Comparison of ENCODE assay signal across 11 cellular contexts in genomic region chr1:184971522-184972265, GRCh38. TPM values are rescaled to one million over a fixed set of nuclear protein-coding genes. Genes with fewer than 3 reads are reported as not detected.
DNase-seq lines count a peak whose midpoint lies in the region; TF ChIP-seq lines count a peak whose summit lies in the region.
"Had no signal": no experiment of that assay in that cellular context is flagged by ENCODE, and none has a peak within 500 bp of the region (broad histone marks: within the 10 kb centered on the region; RNA-seq: fewer than 3 reads in every experiment).

No MANE protein-coding gene starts in this region.

- H3K9me3 ChIP-seq in fibroblast of lung (ENCODE audit: control insufficient read depth, insufficient read depth, low read depth, low read length) (no peaks in the 10 kb centered on the region), skeletal muscle tissue (ENCODE audit: control insufficient read depth in 3 of 3, low read length in 3 of 3) (no peaks in the 10 kb centered on the region), Peyer's patch (no peaks in the 10 kb centered on the region)

- no peak for DNase-seq in GM12865 (ENCODE audit: low read depth)
- DNase-seq in RWPE1 (ENCODE audit: low spot score): no peak
- no peak for DNase-seq in fibroblast of lung (ENCODE audit: low read depth in 2 of 2)
- DNase-seq in Peyer's patch: no peak
- DNase-seq in hippocampal formation (lab: John Stamatoyannopoulos, UW): no peak
- no peak for DNase-seq in NCI-H1694 (lab: John Stamatoyannopoulos, UW)
- DNase-seq in dorsolateral prefrontal cortex: no peak
- DNase-seq: DMS53, NCI-H1105 had no signal

- H3K9ac ChIP-seq in fibroblast of lung (ENCODE audit: insufficient read depth, low read length) (no peak overlapping the region), skeletal muscle tissue (ENCODE audit: low read depth in 1 of 3, low read length in 3 of 3) (peak overlapping the region in 1 of 3 donors; percentile 82)

- H3K36me3 ChIP-seq in fibroblast of lung (ENCODE audit: control insufficient read depth, insufficient read depth, low read length) (no peaks in the 10 kb centered on the region), skeletal muscle tissue (ENCODE audit: control insufficient read depth in 3 of 3, insufficient read depth in 3 of 3, low read length in 3 of 3) (no peaks in the 10 kb centered on the region), Peyer's patch (no peaks in the 10 kb centered on the region)
- H3K36me3 ChIP-seq: cardiac muscle cell had no signal

- no peak for TF ChIP-seq CTCF in GM12865 (IDR thresholded peaks at IDR 0.05; ENCODE audit: insufficient read depth, low read depth, low read length, missing control alignments)
- no peak for TF ChIP-seq CTCF in RWPE1 (conservative IDR thresholded peaks at IDR 0.05; ENCODE audit: low read depth)
- TF ChIP-seq CTCF in fibroblast of lung (conservative IDR thresholded peaks at IDR 0.05 in 1 of 2, IDR thresholded peaks at IDR 0.05 in 1 of 2; ENCODE audit: low read depth in 1 of 2, low read length in 2 of 2): no peak
- no peak for TF ChIP-seq CTCF in Peyer's patch (IDR thresholded peaks at IDR 0.05)
- no peak for TF ChIP-seq CTCF in dorsolateral prefrontal cortex (IDR thresholded peaks at IDR 0.05 in 54 of 56, conservative IDR thresholded peaks at IDR 0.05 in 2 of 56; ENCODE audit: low read depth in 1 of 56, partially characterized antibody in 56 of 56)

- H3K4me3 ChIP-seq in GM12865 (ENCODE audit: low read depth, low read length) (peak overlapping the region; percentile 72), fibroblast of lung (replicated peaks in 1 of 4; ENCODE audit: control extremely low read depth in 1 of 4, insufficient read depth in 1 of 4, low read depth in 3 of 4, low read length in 4 of 4) (peak overlapping the region in 3 of 4 experiments; percentile 66 to 93 (median 69)), skeletal muscle tissue (ENCODE audit: low read length in 3 of 3) (peak overlapping the region in 2 of 3 donors; percentile 78 to 88), Peyer's patch (no peak overlapping the region), dorsolateral prefrontal cortex (peak overlapping the region in 4 of 59 donors; percentile 5 to 74 (median 68))
- H3K4me3 ChIP-seq: cardiac muscle cell had no signal

- H2AFZ ChIP-seq in fibroblast of lung (ENCODE audit: low read length): no peak overlapping the region

- POLR2A ChIA-PET in RWPE1 (lab: Yijun Ruan, JAX; ENCODE audit: low non-redundant PET): interaction anchor here (0.7 kb wide), 1 partner anchor 164 kb away, joined by 3 read pairs; no protein-coding TSS in a partner anchor

- peak overlapping the region; percentile 25 for H3K4me2 ChIP-seq in fibroblast of lung (ENCODE audit: extremely low read depth, insufficient read depth, low read length)

- intact Hi-C loops in dorsolateral prefrontal cortex (cut with DNase I): loop anchor here in 1 of 2 donors (2.0 kb wide), 1 partner anchor 167 kb away; no protein-coding TSS in a partner anchor

- H3K27ac ChIP-seq in RWPE1: peak overlapping the region; percentile 69
- peak overlapping the region; percentile 39 for H3K27ac ChIP-seq in fibroblast of lung (ENCODE audit: insufficient read depth, low read length)
- peak overlapping the region; percentile 82 for H3K27ac ChIP-seq in skeletal muscle tissue (ENCODE audit: low read depth, low read length)
- H3K27ac ChIP-seq in Peyer's patch: peak overlapping the region in 1 of 4 donors; percentile 77
- H3K27ac ChIP-seq in dorsolateral prefrontal cortex: no peak overlapping the region
- H3K27ac ChIP-seq: cardiac muscle cell had no signal

- no peak for TF ChIP-seq POLR2A in Peyer's patch (IDR thresholded peaks at IDR 0.05)

- CTCF ChIA-PET in RWPE1 (lab: Yijun Ruan, JAX): interaction anchor here (0.7 to 1.3 kb wide), 3 partner anchors 11 to 199 kb away, joined by 3 to 4 read pairs (median 3); no protein-coding TSS in a partner anchor

- peaks cover 10% of the 10 kb centered on the region for H3K4me1 ChIP-seq in fibroblast of lung (ENCODE audit: control insufficient read depth, extremely low read depth, insufficient read depth, low read length)
- H3K4me1 ChIP-seq in skeletal muscle tissue (ENCODE audit: control insufficient read depth in 3 of 3, insufficient read depth in 3 of 3, low read length in 3 of 3): peaks cover 0 to 18% (median 12%) of the 10 kb centered on the region in 3 donors
- peaks cover 0 to 10% (median 2%) of the 10 kb centered on the region in 4 donors for H3K4me1 ChIP-seq in Peyer's patch

- H3K79me2 ChIP-seq in fibroblast of lung (ENCODE audit: control insufficient read depth, insufficient read depth, low read length): peaks cover 9% of the 10 kb centered on the region

- H4K20me1 ChIP-seq in fibroblast of lung (ENCODE audit: control insufficient read depth, extremely low read depth, insufficient read depth, low read length): no peaks in the 10 kb centered on the region

- H3K27me3 ChIP-seq in fibroblast of lung (ENCODE audit: control insufficient read depth, insufficient read depth, low read length) (no peaks in the 10 kb centered on the region), skeletal muscle tissue (ENCODE audit: control insufficient read depth in 3 of 3, insufficient read depth in 3 of 3, low read length in 3 of 3) (peaks cover 0 to 3% (median 0%) of the 10 kb centered on the region in 3 donors), Peyer's patch (no peaks in the 10 kb centered on the region), dorsolateral prefrontal cortex (peaks cover 0 to 41% (median 22%) of the 10 kb centered on the region in 45 donors)

RNA-seq across cellular contexts. Expression of gene NIBAN1, which starts 2.6 kb away (rescaled TPM):
- 91.7 and 122 TPM in 2 replicates for total RNA-seq in fibroblast of lung
- polyA plus RNA-seq in fibroblast of lung: 11.9 and 31.3 TPM in 2 replicates
- 14.8 and 31.6 TPM in 2 replicates for polyA plus RNA-seq in fibroblast of lung (2012)
- 10.6 and 30.2 TPM in 2 replicates for polyA minus RNA-seq in fibroblast of lung (ENCODE audit: low replicate concordance)
- total RNA-seq in skeletal muscle tissue: 68.4 TPM
- 10 to 100 TPM in 2 of 4 donors, 1 to 10 TPM in 2; 7.7 to 32.2 (median 9.5) TPM for total RNA-seq in Peyer's patch
- 10 to 100 TPM in 6 of 120 experiments, 1 to 10 TPM in 114; 1.3 to 15.2 (median 3.3) TPM for total RNA-seq in dorsolateral prefrontal cortex

Comparison
In these comparisons a context has a peak if more than half of its experiments do, and no peak if none do; other contexts are left out.
1. H3K4me3 ChIP-seq: peak in GM12865 (single experiment), fibroblast of lung (3 of 4) and skeletal muscle tissue (2 of 3); none in Peyer's patch (0 of 4).
2. H3K27ac ChIP-seq: peak in RWPE1 (single experiment), fibroblast of lung (single experiment) and skeletal muscle tissue (single experiment); none in dorsolateral prefrontal cortex (0 of 59).